Comparison of ENCODE assay signal across 8 cellular contexts in genomic region chr17:81514485-81514734, GRCh38. TPM values are rescaled to one million over a fixed set of nuclear protein-coding genes. Genes with fewer than 3 reads are reported as not detected.
DNase-seq lines count a peak whose midpoint lies in the region; ATAC-seq and TF ChIP-seq lines count a peak whose summit lies in the region.

No MANE protein-coding gene starts in this region.

- H3K4me3 ChIP-seq in adrenal gland, result peak overlapping the region in 2 of 4 donors; percentile 39 to 92
- H3K4me3 ChIP-seq in liver (ENCODE audit: low read depth in 1 of 3, low read length in 3 of 3), result peak overlapping the region in 2 of 3 donors; percentile 48 to 78
- peak overlapping the region; percentile 92 to 99 for H3K4me3 ChIP-seq in tibial artery

- 0 to 4% (median 1%) methylated on average over 18 to 34 of the region's 34 CpGs; no CpG with 5 or more reads in 1 of the 4 donors for WGBS in adrenal gland, 4 donors
- WGBS in liver, result 6% methylated on average over 34 of the region's 34 CpGs

- H3K4me1 ChIP-seq in adrenal gland (replicated peaks in 1 of 2) (peaks cover 33 to 58% of the 10 kb centered on the region in 2 donors), liver (ENCODE audit: control insufficient read depth in 4 of 4, insufficient read depth in 4 of 4, low read length in 3 of 4) (peaks cover 11 to 48% (median 27%) of the 10 kb centered on the region in 4 donors), tibial artery (peaks cover 0 to 49% (median 34%) of the 10 kb centered on the region in 4 donors)

- CTCF ChIA-PET in activated CD4-positive, alpha-beta T cell treated with anti-CD3 and anti-CD28 coated beads, Interleukin-2, amount 10 ng/mL, durations not matched to agents 7 days and 5 days (lab: Charles Lee), result interaction anchor here (0.9 to 1.4 kb wide), 3 partner anchors 30 to 87 kb away, joined by 3 to 6 read pairs (median 4); no protein-coding TSS in a partner anchor

- H3K27ac Mint-ChIP-seq in activated CD4-positive, alpha-beta T cell treated with anti-CD3 and anti-CD28 coated beads, Interleukin-2, amount 10 ng/mL, durations not matched to agents 7 days and 5 days, result peak overlapping the region; percentile 93

- H3K4me3 Mint-ChIP-seq in activated CD4-positive, alpha-beta T cell treated with anti-CD3 and anti-CD28 coated beads, Interleukin-2, amount 10 ng/mL, durations not matched to agents 7 days and 5 days, result peak overlapping the region; percentile 86

- H3K27ac ChIP-seq in adrenal gland, result peak overlapping the region; percentile 86 to 99 (median 87)
- peak overlapping the region; percentile 71 to 98 for H3K27ac ChIP-seq in liver (ENCODE audit: low read depth in 1 of 2, low read length in 2 of 2)
- peak overlapping the region; percentile 97 to 100 for H3K27ac ChIP-seq in tibial artery

- DNase-seq in activated CD4-positive, alpha-beta T cell treated with anti-CD3 and anti-CD28 coated beads, Interleukin-2, amount 10 ng/mL, durations not matched to agents 7 days and 5 days, result no peak
- no peak for DNase-seq in activated CD4-positive, alpha-beta T cell treated with anti-CD3 and anti-CD28 coated beads for 48 hours
- no peak for DNase-seq in adrenal gland
- no peak for DNase-seq in tibial artery
- DNase-seq in kidney tubule cell (ENCODE audit: low spot score), result no peak

- no peaks in the 10 kb centered on the region for H3K9me3 Mint-ChIP-seq in activated CD4-positive, alpha-beta T cell treated with anti-CD3 and anti-CD28 coated beads, Interleukin-2, amount 10 ng/mL, durations not matched to agents 7 days and 5 days

- TF ChIP-seq RAD21 in liver (IDR thresholded peaks at IDR 0.05), result no peak

- intact Hi-C loops in adrenal gland (cut with DNase I) (loop anchor here (10.0 kb wide), 1 partner anchor 90 kb away; no protein-coding TSS in a partner anchor), tibial artery (cut with DNase I; ENCODE audit: low total_unique reads) (no loop called here)

- TF ChIP-seq CTCF in adrenal gland (IDR thresholded peaks at IDR 0.05), result no peak
- no peak for TF ChIP-seq CTCF in liver (IDR thresholded peaks at IDR 0.05; ENCODE audit: low read depth, low read length, missing input control)
- TF ChIP-seq CTCF in tibial artery (IDR thresholded peaks at IDR 0.05), result no peak

- POLR2A ChIA-PET in activated CD4-positive, alpha-beta T cell treated with anti-CD3 and anti-CD28 coated beads, Interleukin-2, amount 10 ng/mL, durations not matched to agents 7 days and 5 days (lab: Charles Lee), result no interaction called here

- H3K9me3 ChIP-seq in adrenal gland (replicated peaks in 1 of 3), result no peaks in the 10 kb centered on the region
- H3K9me3 ChIP-seq in liver (ENCODE audit: control insufficient read depth in 4 of 4, low read length in 3 of 4), result no peaks in the 10 kb centered on the region
- H3K9me3 ChIP-seq in tibial artery, result no peaks in the 10 kb centered on the region

- peaks cover 35% of the 10 kb centered on the region for H3K36me3 Mint-ChIP-seq in activated CD4-positive, alpha-beta T cell treated with anti-CD3 and anti-CD28 coated beads, Interleukin-2, amount 10 ng/mL, durations not matched to agents 7 days and 5 days (ENCODE audit: low read depth)

- peaks cover 0 to 27% of the 10 kb centered on the region in 2 donors for H3K36me3 ChIP-seq in adrenal gland (replicated peaks in 1 of 2)
- H3K36me3 ChIP-seq in liver (ENCODE audit: control insufficient read depth in 4 of 4, insufficient read depth in 3 of 4, low read depth in 1 of 4, low read length in 3 of 4), result peaks cover 3 to 16% (median 13%) of the 10 kb centered on the region in 4 donors
- H3K36me3 ChIP-seq in tibial artery, result peaks cover 28 to 31% (median 30%) of the 10 kb centered on the region in 3 donors

- H3K4me1 Mint-ChIP-seq in activated CD4-positive, alpha-beta T cell treated with anti-CD3 and anti-CD28 coated beads, Interleukin-2, amount 10 ng/mL, durations not matched to agents 7 days and 5 days, result peaks cover 27% of the 10 kb centered on the region

- H3K27me3 ChIP-seq in adrenal gland, result no peaks in the 10 kb centered on the region
- H3K27me3 ChIP-seq in liver (ENCODE audit: control insufficient read depth in 4 of 4, insufficient read depth in 4 of 4, low read length in 3 of 4), result no peaks in the 10 kb centered on the region
- H3K27me3 ChIP-seq in tibial artery, result no peaks in the 10 kb centered on the region

- no peak for ATAC-seq in HG02623 (IDR thresholded peaks at IDR 0.05; ENCODE audit: unreplicated experiment)
- no peak for ATAC-seq in GM18519 (IDR thresholded peaks at IDR 0.05; ENCODE audit: low FRiP score, unreplicated experiment)

- peak overlapping the region; percentile 75 to 85 for H3K9ac ChIP-seq in liver (ENCODE audit: low read depth in 1 of 2, low read length in 2 of 2)

- no peak for TF ChIP-seq POLR2A in adrenal gland (IDR thresholded peaks at IDR 0.05)

- H3K27me3 Mint-ChIP-seq in activated CD4-positive, alpha-beta T cell treated with anti-CD3 and anti-CD28 coated beads, Interleukin-2, amount 10 ng/mL, durations not matched to agents 7 days and 5 days, result no peaks in the 10 kb centered on the region

TF ChIP-seq in liver, 16 proteins besides CTCF, POLR2A, EP300 and RAD21:
- TF ChIP-seq TAF1 (conservative IDR thresholded peaks at IDR 0.05) (no peak), SP1 (IDR thresholded peaks at IDR 0.05) (no peak), REST (IDR thresholded peaks at IDR 0.05) (no peak), RXRA (IDR thresholded peaks at IDR 0.05) (no peak)

RNA-seq across cellular contexts. Expression of gene ACTG1, which starts 1.8 kb away (rescaled TPM):
- 1,000 to 10,000 TPM; 4,611 to 5,328 TPM for total RNA-seq in activated CD4-positive, alpha-beta T cell treated with anti-CD3 and anti-CD28 coated beads, Interleukin-2, amount 10 ng/mL, durations not matched to agents 7 days and 5 days
- total RNA-seq in adrenal gland (1,000 to 10,000 TPM; 1,781 to 6,446 (median 2,486) TPM), liver (1,000 to 10,000 TPM; 1,434 to 1,699 TPM)
- polyA plus RNA-seq in adrenal gland (1,000 to 10,000 TPM in 2 of 3 donors, 100 to 1,000 TPM in 1; 828 to 1,140 (median 1,059) TPM), liver (1,000 to 10,000 TPM in 1 of 2 donors, 100 to 1,000 TPM in 1; 347 to 1,129 TPM)

RNA-seq across cellular contexts. Expression of gene FSCN2, which starts 13.8 kb away (rescaled TPM):
- total RNA-seq in activated CD4-positive, alpha-beta T cell treated with anti-CD3 and anti-CD28 coated beads, Interleukin-2, amount 10 ng/mL, durations not matched to agents 7 days and 5 days, result under 1 TPM; 0.22 to 0.33 TPM
- total RNA-seq in adrenal gland (1 to 10 TPM in 4 of 8 donors, under 1 TPM in 4; 0.39 to 1.9 (median 0.88) TPM), liver (under 1 TPM; 0.09 to 0.42 TPM)
- polyA plus RNA-seq in adrenal gland (1 to 10 TPM in 1 of 3 donors, under 1 TPM in 1, not detected in 1; 0.51 to 1.7 TPM), liver (not detected)

RNA-seq across cellular contexts. Expression of gene FAAP100, which starts 37.7 kb away (rescaled TPM):
- 10 to 100 TPM; 30.8 to 42.1 TPM for total RNA-seq in activated CD4-positive, alpha-beta T cell treated with anti-CD3 and anti-CD28 coated beads, Interleukin-2, amount 10 ng/mL, durations not matched to agents 7 days and 5 days
- total RNA-seq in adrenal gland (10 to 100 TPM; 21.1 to 35.1 (median 31.7) TPM), liver (10 to 100 TPM in 1 of 2 donors, 1 to 10 TPM in 1; 8.7 to 10.6 TPM)
- polyA plus RNA-seq in adrenal gland (10 to 100 TPM in 2 of 3 donors, 1 to 10 TPM in 1; 2.5 to 89.0 (median 41.0) TPM), liver (10 to 100 TPM in 1 of 2 donors, 1 to 10 TPM in 1; 8.1 to 14.7 TPM)
